11 cellular contexts compared by ENCODE assay signal in genomic region chr16:27427538-27427937, GRCh38. TPM values are rescaled to one million over a fixed set of nuclear protein-coding genes. Genes with fewer than 3 reads are reported as not detected.
DNase-seq lines count a peak whose midpoint lies in the region; ATAC-seq and TF ChIP-seq lines count a peak whose summit lies in the region.
"Had no signal": no experiment of that assay in that cellular context is flagged by ENCODE, and none has a peak within 500 bp of the region (broad histone marks: within the 10 kb centered on the region; RNA-seq: fewer than 3 reads in every experiment).

No MANE protein-coding gene starts in this region.

- in situ Hi-C loops in GM13976 (cut with MboI; ENCODE audit: low sequenced_read_pairs, unreplicated experiment): no loop called here

- no peak for ATAC-seq in GM19397 (IDR thresholded peaks at IDR 0.05; ENCODE audit: unreplicated experiment)
- ATAC-seq: PC-3 had no signal

- H3K4me2 ChIP-seq in PC-9: no peak overlapping the region

- H3K4me3 ChIP-seq in PC-9: no peak overlapping the region
- no peak overlapping the region for H3K4me3 ChIP-seq in colonic mucosa
- H3K4me3 ChIP-seq in H7 (ENCODE audit: insufficient read depth, low read depth, low read length): no peak overlapping the region

- peak overlapping the region; percentile 57 for H3K4me3 Mint-ChIP-seq in stimulated activated naive CD8-positive, alpha-beta T cell treated with anti-CD3 and anti-CD28 coated beads, Interleukin-15, Interleukin-2, amounts not matched to agents 100 ng/mL and 50 ng/mL, for 24 hours

- peaks cover 94% of the 10 kb centered on the region for H3K36me3 Mint-ChIP-seq in stimulated activated naive CD8-positive, alpha-beta T cell treated with anti-CD3 and anti-CD28 coated beads, Interleukin-15, Interleukin-2, amounts not matched to agents 100 ng/mL and 50 ng/mL, for 24 hours (ENCODE audit: low read depth)

- H4K20me1 ChIP-seq in PC-9 (ENCODE audit: insufficient read depth): no peaks in the 10 kb centered on the region

- peak; percentile 46 for DNase-seq in activated CD8-positive, alpha-beta memory T cell treated with anti-CD3 and anti-CD28 coated beads, Interleukin-2, amount 50 U/mL, for 48 hours
- DNase-seq in activated CD8-positive, alpha-beta memory T cell treated with anti-CD3 and anti-CD28 coated beads, Interleukin-2, amount 50 U/mL, for 4 hours: no peak
- DNase-seq in PC-9 (no peak), colonic mucosa (peak; percentile 7), H7 (no peak), GM13976 (ENCODE audit: low spot score) (no peak)
- DNase-seq: DMS 273 treated with DMSO at 0.1 percent for 48 hours, NCI-H1092 treated with DMSO at 0.1 percent for 48 hours, PC-3 had no signal

- H3K4me1 ChIP-seq in PC-9 (replicated peaks; ENCODE audit: insufficient read depth) (no peaks in the 10 kb centered on the region), colonic mucosa (no peaks in the 10 kb centered on the region)

- POLR2A ChIA-PET in PC-9 (lab: Charles Lee; ENCODE audit: unreplicated experiment): no interaction called here

- peaks cover 6% of the 10 kb centered on the region; the same call in 1 of the 2 replicates for H3F3A ChIP-seq in PC-9 (ENCODE audit: insufficient read depth, low read depth)

- H3K79me2 ChIP-seq in PC-9 (ENCODE audit: low read depth): no peaks in the 10 kb centered on the region

- peaks cover 10% of the 10 kb centered on the region for H3K9me3 ChIP-seq in PC-9 (ENCODE audit: insufficient read depth, low read depth)
- no peaks in the 10 kb centered on the region for H3K9me3 ChIP-seq in colonic mucosa

- CTCF ChIA-PET in PC-9 (lab: Charles Lee): interaction anchor here (0.6 kb wide), 2 partner anchors 94 to 318 kb away, joined by 4 to 10 read pairs; no protein-coding TSS in a partner anchor

- H3K36me3 ChIP-seq in PC-9 (ENCODE audit: low read depth) (no peaks in the 10 kb centered on the region), colonic mucosa (no peaks in the 10 kb centered on the region), H7 (replicated peaks; ENCODE audit: control insufficient read depth, insufficient read depth, low read length) (no peaks in the 10 kb centered on the region)

- H3K9ac ChIP-seq in colonic mucosa (ENCODE audit: low read depth in 2 of 2, low read length in 2 of 2): no peak overlapping the region

- H3K27me3 ChIP-seq in PC-9 (ENCODE audit: insufficient read depth, low read depth) (peaks cover 19% of the 10 kb centered on the region; the same call in 1 of the 2 replicates), colonic mucosa (no peaks in the 10 kb centered on the region), H7 (ENCODE audit: control insufficient read depth, insufficient read depth, low read length) (no peaks in the 10 kb centered on the region)

- H3K9me3 Mint-ChIP-seq in stimulated activated naive CD8-positive, alpha-beta T cell treated with anti-CD3 and anti-CD28 coated beads, Interleukin-15, Interleukin-2, amounts not matched to agents 100 ng/mL and 50 ng/mL, for 24 hours: peaks cover under 1% of the 10 kb centered on the region

- no peak overlapping the region for H2AFZ ChIP-seq in PC-9

- no peaks in the 10 kb centered on the region for H3K27me3 Mint-ChIP-seq in stimulated activated naive CD8-positive, alpha-beta T cell treated with anti-CD3 and anti-CD28 coated beads, Interleukin-15, Interleukin-2, amounts not matched to agents 100 ng/mL and 50 ng/mL, for 24 hours

- intact Hi-C loops in PC-9 (cut with micrococcal nuclease; ENCODE audit: unreplicated experiment): no loop called here
- intact Hi-C loops in colonic mucosa (cut with DNase I): no loop called here

- H3K4me1 Mint-ChIP-seq in stimulated activated naive CD8-positive, alpha-beta T cell treated with anti-CD3 and anti-CD28 coated beads, Interleukin-15, Interleukin-2, amounts not matched to agents 100 ng/mL and 50 ng/mL, for 24 hours (ENCODE audit: low read depth): peaks cover 93% of the 10 kb centered on the region

- H3K27ac ChIP-seq in PC-9: no peak overlapping the region
- no peak overlapping the region for H3K27ac ChIP-seq in colonic mucosa

- BruUV-seq in PC-9 (replicated peaks; lab: Mats Ljungman, UMichigan): TSS peak; percentile 58

- TF ChIP-seq CTCF in PC-9 (conservative IDR thresholded peaks at IDR 0.05): no peak
- TF ChIP-seq CTCF in colonic mucosa (IDR thresholded peaks at IDR 0.05): no peak
- no peak for TF ChIP-seq CTCF in GM13976 (IDR thresholded peaks at IDR 0.05; ENCODE audit: borderline replicate concordance, control extremely low read depth, extremely low read depth, insufficient read depth, missing control alignments)

- peak overlapping the region; percentile 92 for H3K27ac Mint-ChIP-seq in stimulated activated naive CD8-positive, alpha-beta T cell treated with anti-CD3 and anti-CD28 coated beads, Interleukin-15, Interleukin-2, amounts not matched to agents 100 ng/mL and 50 ng/mL, for 24 hours

- H3K9me2 ChIP-seq in PC-9 (ENCODE audit: insufficient read depth): no peaks in the 10 kb centered on the region

RNA-seq across cellular contexts. Expression of gene IL21R, which starts 25.6 kb away (rescaled TPM):
- total RNA-seq in PC-9 (2021) (0.35 and 3.8 TPM in 2 replicates), colonic mucosa (under 1 TPM; 0.56 to 0.91 TPM)
- 0.07 and 0.73 TPM in 2 replicates for total RNA-seq in H7 (2014; rRNA removed; shearing (Covaris generic))

Comparison
In these comparisons a context has a peak if more than half of its experiments do, and no peak if none do; other contexts are left out.
1. DNase-seq: peak in activated CD8-positive, alpha-beta memory T cell treated with anti-CD3 and anti-CD28 coated beads, Interleukin-2, amount 50 U/mL, for 48 hours (single experiment) and colonic mucosa (single experiment); none in activated CD8-positive, alpha-beta memory T cell treated with anti-CD3 and anti-CD28 coated beads, Interleukin-2, amount 50 U/mL, for 4 hours (single experiment), PC-9 (0 of 2), H7 (single experiment) and GM13976 (single experiment).